ENCODE assay signal across 8 cellular contexts in genomic region chr19:41323430-41324125, GRCh38. TPM values are rescaled to one million over a fixed set of nuclear protein-coding genes. Genes with fewer than 3 reads are reported as not detected.
A peak's percentile ranks its signal among the peaks of the same experiment; 100 is the strongest.
DNase-seq lines count a peak whose midpoint lies in the region; ATAC-seq and TF ChIP-seq lines count a peak whose summit lies in the region.

No MANE protein-coding gene starts in this region.

- no TSS peak for BruUV-seq in MCF 10A (replicated peaks; lab: Mats Ljungman, UMichigan)
- no TSS peak for BruUV-seq in mammary epithelial cell (replicated peaks; lab: Mats Ljungman, UMichigan)

- H2AFZ ChIP-seq in mammary epithelial cell (ENCODE audit: low read depth, low read length), result no peak overlapping the region

- POLR2A ChIA-PET in MCF 10A (lab: Yijun Ruan, JAX), result interaction anchor here (0.6 to 1.1 kb wide), 3 partner anchors 13 to 323 kb away, joined by 3 to 5 read pairs (median 4); no protein-coding TSS in a partner anchor
- POLR2A ChIA-PET in activated CD8-positive, alpha-beta T cell treated with anti-CD3 and anti-CD28 coated beads, Interleukin-2, amount 10 ng/mL, durations not matched to agents 7 days and 5 days (lab: Charles Lee), result interaction anchor here (1.1 kb wide), 1 partner anchor 21 kb away, joined by 3 read pairs; no protein-coding TSS in a partner anchor

- H3K27ac Mint-ChIP-seq in MCF 10A (ENCODE audit: low read depth, unreplicated experiment), result peak overlapping the region; percentile 7
- peak overlapping the region; percentile 83 for H3K27ac Mint-ChIP-seq in activated CD8-positive, alpha-beta T cell treated with anti-CD3 and anti-CD28 coated beads, Interleukin-2, amount 10 ng/mL, durations not matched to agents 7 days and 5 days

- H3K36me3 ChIP-seq in mammary epithelial cell (ENCODE audit: insufficient read depth, low read length), result peaks cover 5% of the 10 kb centered on the region

- dilution Hi-C loops in mammary epithelial cell (cut with HindIII; ENCODE audit: low sequenced_read_pairs), result no loop called here

- H3K4me1 ChIP-seq in mammary epithelial cell (ENCODE audit: insufficient read depth, low read length), result peaks cover 45% of the 10 kb centered on the region

- no peaks in the 10 kb centered on the region for H4K20me1 ChIP-seq in mammary epithelial cell (ENCODE audit: insufficient read depth, low read length)

- H3K27me3 Mint-ChIP-seq in MCF 10A (ENCODE audit: insufficient read depth, unreplicated experiment), result no peaks in the 10 kb centered on the region
- no peaks in the 10 kb centered on the region for H3K27me3 Mint-ChIP-seq in activated CD8-positive, alpha-beta T cell treated with anti-CD3 and anti-CD28 coated beads, Interleukin-2, amount 10 ng/mL, durations not matched to agents 7 days and 5 days (ENCODE audit: low read depth)

- in situ Hi-C loops in mammary epithelial cell (cut with MboI; ENCODE audit: low sequenced_read_pairs in 2 of 2), result loop anchor here in 1 of 2 donors (25.0 kb wide), 1 partner anchor 239 kb away; no protein-coding TSS in a partner anchor

- intact Hi-C loops in MCF 10A (cut with micrococcal nuclease) (loop anchor here (10.0 kb wide), 1 partner anchor 251 kb away; the partner anchor contains the start of gene CEACAM21), mammary epithelial cell (cut with micrococcal nuclease) (loop anchor here (10.0 kb wide), 1 partner anchor 241 kb away; no protein-coding TSS in a partner anchor), left cardiac atrium (cut with DNase I) (loop anchor here in 1 of 2 donors (10.0 kb wide), 1 partner anchor 111 kb away; the partner anchor contains the start of gene DMAC2)

- no peaks in the 10 kb centered on the region for H3K9me3 ChIP-seq in mammary epithelial cell (replicated peaks; ENCODE audit: insufficient read depth, low read length)

- H3K4me2 ChIP-seq in mammary epithelial cell (ENCODE audit: insufficient read depth, low read depth, low read length), result no peak overlapping the region

- no peak for ATAC-seq in activated CD8-positive, alpha-beta T cell treated with anti-CD3 and anti-CD28 coated beads, Interleukin-2, amount 10 ng/mL, durations not matched to agents 7 days and 5 days
- peak; percentile 34 to 66 for ATAC-seq in left cardiac atrium

- no peak overlapping the region for H3K4me3 ChIP-seq in mammary epithelial cell (replicated peaks in 1 of 3; ENCODE audit: insufficient read depth in 1 of 3, low read depth in 2 of 3, low read length in 3 of 3)

- H3K4me1 Mint-ChIP-seq in MCF 10A (ENCODE audit: insufficient read depth, unreplicated experiment), result peaks cover 45% of the 10 kb centered on the region
- H3K4me1 Mint-ChIP-seq in activated CD8-positive, alpha-beta T cell treated with anti-CD3 and anti-CD28 coated beads, Interleukin-2, amount 10 ng/mL, durations not matched to agents 7 days and 5 days (ENCODE audit: low read depth), result peaks cover 57% of the 10 kb centered on the region

- no peak overlapping the region for H3K9ac ChIP-seq in mammary epithelial cell (ENCODE audit: insufficient read depth, low read length)

- CTCF ChIA-PET in MCF 10A (lab: Yijun Ruan, JAX) (interaction anchor here (0.6 to 3.6 kb wide), 3 partner anchors 15 to 245 kb away, joined by 3 to 14 read pairs (median 3); no protein-coding TSS in a partner anchor), mammary epithelial cell (lab: Charles Lee; ENCODE audit: low non-redundant PET) (no interaction called here)
- CTCF ChIA-PET in activated CD8-positive, alpha-beta T cell treated with anti-CD3 and anti-CD28 coated beads, Interleukin-2, amount 10 ng/mL, durations not matched to agents 7 days and 5 days (lab: Charles Lee), result no interaction called here

- no peak overlapping the region for H3K27ac ChIP-seq in mammary epithelial cell (ENCODE audit: insufficient read depth, low read depth, low read length)

- no peaks in the 10 kb centered on the region for H3K9me3 Mint-ChIP-seq in MCF 10A (ENCODE audit: unreplicated experiment)
- no peaks in the 10 kb centered on the region for H3K9me3 Mint-ChIP-seq in activated CD8-positive, alpha-beta T cell treated with anti-CD3 and anti-CD28 coated beads, Interleukin-2, amount 10 ng/mL, durations not matched to agents 7 days and 5 days (ENCODE audit: insufficient read depth)

- DNase-seq in MCF 10A (ENCODE audit: unreplicated experiment) (peak; percentile 82), mammary epithelial cell (no peak), left cardiac atrium (peak; percentile 82), renal cortical epithelial cell (ENCODE audit: low read depth) (peak; percentile 71), COLO829 (ENCODE audit: low spot score) (no peak), cerebellar cortex (ENCODE audit: low spot score) (no peak), NCI-H748 treated with DMSO at 0.1 percent for 48 hours (lab: John Stamatoyannopoulos, UW) (no peak)
- DNase-seq in activated CD8-positive, alpha-beta T cell treated with anti-CD3 and anti-CD28 coated beads, Interleukin-2, amount 10 ng/mL, durations not matched to agents 7 days and 5 days, result no peak

- peaks cover 38% of the 10 kb centered on the region for H3K36me3 Mint-ChIP-seq in MCF 10A (ENCODE audit: insufficient read depth, unreplicated experiment)
- peaks cover 76% of the 10 kb centered on the region for H3K36me3 Mint-ChIP-seq in activated CD8-positive, alpha-beta T cell treated with anti-CD3 and anti-CD28 coated beads, Interleukin-2, amount 10 ng/mL, durations not matched to agents 7 days and 5 days (ENCODE audit: low read depth)

- WGBS in mammary epithelial cell (ENCODE audit: low coverage, missing lambda C conversion rate), result 80% methylated on average over 8 of the region's 16 CpGs

- no peak overlapping the region for H3K4me3 Mint-ChIP-seq in MCF 10A (ENCODE audit: unreplicated experiment)
- H3K4me3 Mint-ChIP-seq in activated CD8-positive, alpha-beta T cell treated with anti-CD3 and anti-CD28 coated beads, Interleukin-2, amount 10 ng/mL, durations not matched to agents 7 days and 5 days, result no peak overlapping the region

- H3K79me2 ChIP-seq in mammary epithelial cell (ENCODE audit: insufficient read depth, low read length), result peaks cover 4% of the 10 kb centered on the region

- TF ChIP-seq CTCF in MCF 10A (IDR thresholded peaks at IDR 0.05; ENCODE audit: unreplicated experiment), result no peak
- no peak for TF ChIP-seq CTCF in mammary epithelial cell (conservative IDR thresholded peaks at IDR 0.05 in 1 of 2, IDR thresholded peaks at IDR 0.05 in 1 of 2; ENCODE audit: extremely low read depth in 1 of 2, insufficient read depth in 1 of 2, low read depth in 1 of 2, low read length in 2 of 2)

- no peaks in the 10 kb centered on the region for H3K27me3 ChIP-seq in mammary epithelial cell (ENCODE audit: insufficient read depth, low read length)

RNA-seq across cellular contexts. Expression of gene CCDC97, which starts 13.6 kb away (rescaled TPM):
- total RNA-seq in MCF 10A (2022) (25.0 and 28.5 TPM in 2 replicates), mammary epithelial cell (10 to 100 TPM; 10.8 to 24.8 TPM), left cardiac atrium (10 to 100 TPM; 18.0 to 18.6 TPM), renal cortical epithelial cell (5.2 and 15.0 TPM in 2 replicates)
- polyA plus RNA-seq in mammary epithelial cell, result 9.5 TPM
- polyA minus RNA-seq in mammary epithelial cell, result 34.4 TPM
- 10 to 100 TPM; 33.5 to 36.1 TPM for total RNA-seq in activated CD8-positive, alpha-beta T cell treated with anti-CD3 and anti-CD28 coated beads, Interleukin-2, amount 10 ng/mL, durations not matched to agents 7 days and 5 days

RNA-seq across cellular contexts. Expression of gene TGFB1, which starts 30.1 kb away (rescaled TPM):
- total RNA-seq in MCF 10A (2022) (27.8 and 33.7 TPM in 2 replicates), mammary epithelial cell (10 to 100 TPM in 1 of 2 donors, 1 to 10 TPM in 1; 9.8 to 84.1 TPM), left cardiac atrium (10 to 100 TPM; 29.3 to 31.5 TPM), renal cortical epithelial cell (4.9 and 44.8 TPM in 2 replicates)
- 9.8 TPM for polyA plus RNA-seq in mammary epithelial cell
- polyA minus RNA-seq in mammary epithelial cell, result 52.0 TPM
- total RNA-seq in activated CD8-positive, alpha-beta T cell treated with anti-CD3 and anti-CD28 coated beads, Interleukin-2, amount 10 ng/mL, durations not matched to agents 7 days and 5 days, result 100 to 1,000 TPM; 210 to 231 TPM

RNA-seq across cellular contexts. Expression of gene B9D2, which starts 40.4 kb away (rescaled TPM):
- 5.5 and 5.7 TPM in 2 replicates for total RNA-seq in MCF 10A (2022)
- total RNA-seq in mammary epithelial cell, result 1 to 10 TPM; 3.0 to 3.6 TPM
- 5.3 TPM for polyA plus RNA-seq in mammary epithelial cell
- polyA minus RNA-seq in mammary epithelial cell, result 0.57 TPM
- total RNA-seq in activated CD8-positive, alpha-beta T cell treated with anti-CD3 and anti-CD28 coated beads, Interleukin-2, amount 10 ng/mL, durations not matched to agents 7 days and 5 days, result 10 to 100 TPM; 10.6 to 12.8 TPM
- total RNA-seq in left cardiac atrium, result 1 to 10 TPM; 3.5 to 4.1 TPM
- 7.4 and 10.1 TPM in 2 replicates for total RNA-seq in renal cortical epithelial cell

RNA-seq across cellular contexts. Expression of gene TMEM91, which starts 52.8 kb away (rescaled TPM):
- total RNA-seq in MCF 10A (2022) (6.1 and 8.3 TPM in 2 replicates), mammary epithelial cell (1 to 10 TPM; 5.7 to 7.5 TPM), left cardiac atrium (1 to 10 TPM; 6.3 to 6.8 TPM), renal cortical epithelial cell (3.0 and 9.0 TPM in 2 replicates)
- 4.0 TPM for polyA plus RNA-seq in mammary epithelial cell
- 2.1 TPM for polyA minus RNA-seq in mammary epithelial cell
- total RNA-seq in activated CD8-positive, alpha-beta T cell treated with anti-CD3 and anti-CD28 coated beads, Interleukin-2, amount 10 ng/mL, durations not matched to agents 7 days and 5 days, result 1 to 10 TPM; 5.3 to 6.4 TPM

RNA-seq across cellular contexts. Expression of gene HNRNPUL1, which starts 59.4 kb away (rescaled TPM):
- total RNA-seq in MCF 10A (2022) (179 and 204 TPM in 2 replicates), mammary epithelial cell (100 to 1,000 TPM in 1 of 2 donors, 10 to 100 TPM in 1; 80.7 to 175 TPM), left cardiac atrium (100 to 1,000 TPM; 116 to 147 TPM), renal cortical epithelial cell (68.1 and 131 TPM in 2 replicates)
- 38.8 TPM for polyA plus RNA-seq in mammary epithelial cell
- polyA minus RNA-seq in mammary epithelial cell, result 148 TPM
- total RNA-seq in activated CD8-positive, alpha-beta T cell treated with anti-CD3 and anti-CD28 coated beads, Interleukin-2, amount 10 ng/mL, durations not matched to agents 7 days and 5 days, result 100 to 1,000 TPM; 332 to 340 TPM

Comparison
In these comparisons a context has a peak if more than half of its experiments do, and no peak if none do; other contexts are left out.
1. DNase-seq: peak in MCF 10A (single experiment), left cardiac atrium (single experiment) and renal cortical epithelial cell (single experiment); none in mammary epithelial cell (single experiment), activated CD8-positive, alpha-beta T cell treated with anti-CD3 and anti-CD28 coated beads, Interleukin-2, amount 10 ng/mL, durations not matched to agents 7 days and 5 days (single experiment), COLO829 (single experiment), cerebellar cortex (single experiment) and NCI-H748 treated with DMSO at 0.1 percent for 48 hours (single experiment).